In genomic region chr3:45944830-45945620, GRCh38 we compare ENCODE assay signal across 1 cellular context.
TF ChIP-seq lines count a peak whose summit lies in the region.

No MANE protein-coding gene starts in this region.

TF ChIP-seq in WTC11, 78 proteins besides CTCF, POLR2A, EP300 and RAD21:
- TF ChIP-seq PRDM15 (CRISPR knock-in tag; IDR thresholded peaks at IDR 0.05) (no peak), ZNF138 (CRISPR knock-in tag; conservative IDR thresholded peaks at IDR 0.05) (no peak), JUN (CRISPR knock-in tag; IDR thresholded peaks at IDR 0.05) (no peak), ATF3 (CRISPR knock-in tag; conservative IDR thresholded peaks at IDR 0.05) (no peak), USF2 (CRISPR knock-in tag; IDR thresholded peaks at IDR 0.05) (no peak), ZNF317 (CRISPR knock-in tag; IDR thresholded peaks at IDR 0.05; ENCODE audit: borderline replicate concordance, low read depth) (no peak), FOXJ3 (CRISPR knock-in tag; IDR thresholded peaks at IDR 0.05; ENCODE audit: borderline replicate concordance) (no peak), ZMAT4 (CRISPR knock-in tag; IDR thresholded peaks at IDR 0.05) (no peak), IRF1 (CRISPR knock-in tag; IDR thresholded peaks at IDR 0.05) (no peak), USF1 (CRISPR knock-in tag; IDR thresholded peaks at IDR 0.05) (no peak), FOXK1 (CRISPR knock-in tag; IDR thresholded peaks at IDR 0.05) (no peak)
